ENCODE assay signal across 8 cellular contexts in the genomic region with DNA sequence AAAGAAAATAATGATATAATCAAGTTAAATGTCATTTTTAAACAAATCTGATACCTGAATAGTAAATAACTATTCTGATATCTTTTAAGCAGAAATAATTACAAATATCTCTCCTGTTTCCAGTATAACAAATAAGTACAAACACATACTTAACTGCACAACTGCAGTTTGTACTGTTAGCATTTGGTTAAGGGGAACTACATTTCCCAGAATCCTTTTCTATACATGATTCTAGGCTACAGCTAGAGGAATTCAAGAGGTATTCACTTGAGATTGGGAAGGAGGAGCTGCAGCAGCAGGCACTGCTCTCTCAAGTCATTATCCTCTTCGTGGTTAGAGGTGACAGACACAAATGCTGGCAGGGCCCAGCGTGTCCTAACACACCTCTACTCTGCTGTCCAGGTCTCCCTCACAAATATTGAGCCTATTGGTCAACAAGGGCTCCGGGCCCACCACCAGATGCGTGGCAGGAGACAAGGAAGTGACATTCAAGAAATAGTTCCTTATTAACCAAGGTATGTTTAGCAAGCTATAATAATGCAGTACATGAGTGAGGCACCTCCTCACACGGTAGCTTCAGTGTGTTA.
DNase-seq lines count a peak whose midpoint lies in the region; ATAC-seq and TF ChIP-seq lines count a peak whose summit lies in the region.

No MANE protein-coding gene starts in this region.

- ATAC-seq in central memory CD8-positive, alpha-beta T cell (replicated peaks; ENCODE audit: extremely low read depth, poor library complexity, severe bottlenecking): peak; percentile 41
- ATAC-seq in natural killer cell (peak; percentile 23 to 45 (median 25)), GM21526 (IDR thresholded peaks at IDR 0.05; ENCODE audit: low FRiP score, unreplicated experiment) (no peak), GM19397 (IDR thresholded peaks at IDR 0.05; ENCODE audit: unreplicated experiment) (no peak)

- peaks cover 76% of the 10 kb centered on the region for H3K4me1 Mint-ChIP-seq in central memory CD8-positive, alpha-beta T cell
- peaks cover 20 to 72% of the 10 kb centered on the region in 2 donors for H3K4me1 Mint-ChIP-seq in natural killer cell
- peaks cover 13% of the 10 kb centered on the region for H3K4me1 Mint-ChIP-seq in progenitor cell of endocrine pancreas (ENCODE audit: low read depth)

- no peaks in the 10 kb centered on the region for H3K9me3 Mint-ChIP-seq in central memory CD8-positive, alpha-beta T cell
- no peaks in the 10 kb centered on the region for H3K9me3 Mint-ChIP-seq in natural killer cell
- no peaks in the 10 kb centered on the region for H3K9me3 Mint-ChIP-seq in progenitor cell of endocrine pancreas (ENCODE audit: low read depth)

- peaks cover 85% of the 10 kb centered on the region for H3K36me3 Mint-ChIP-seq in central memory CD8-positive, alpha-beta T cell (ENCODE audit: insufficient read depth)
- peaks cover 4% of the 10 kb centered on the region for H3K36me3 Mint-ChIP-seq in natural killer cell
- no peaks in the 10 kb centered on the region for H3K36me3 Mint-ChIP-seq in progenitor cell of endocrine pancreas (ENCODE audit: insufficient read depth)

- no peak for TF ChIP-seq POLR2A in ovary (IDR thresholded peaks at IDR 0.05)

- DNase-seq in GF-D8 (lab: John Stamatoyannopoulos, UW) (peak; percentile 75), NCI-H460 (ENCODE audit: extremely low read depth, low read depth) (peak; percentile 30), natural killer cell (no peak), ovary (no peak), progenitor cell of endocrine pancreas (ENCODE audit: low spot score, unreplicated experiment) (no peak)
- DNase-seq in central memory CD8-positive, alpha-beta T cell (ENCODE audit: low spot score in 2 of 2): no peak

- no peak overlapping the region for H3K27ac Mint-ChIP-seq in central memory CD8-positive, alpha-beta T cell (ENCODE audit: low read depth)
- H3K27ac Mint-ChIP-seq in natural killer cell (no peak overlapping the region), progenitor cell of endocrine pancreas (no peak overlapping the region)

- no peaks in the 10 kb centered on the region for H3K36me3 ChIP-seq in ovary

- peak overlapping the region in 1 of 2 donors; percentile 58 for H3K27ac ChIP-seq in ovary

- peak overlapping the region; percentile 60 for H3K4me3 Mint-ChIP-seq in central memory CD8-positive, alpha-beta T cell
- peak overlapping the region; percentile 53 for H3K4me3 Mint-ChIP-seq in natural killer cell
- no peak overlapping the region for H3K4me3 Mint-ChIP-seq in progenitor cell of endocrine pancreas (ENCODE audit: low read depth)

- no peak for TF ChIP-seq EP300 in ovary (IDR thresholded peaks at IDR 0.05)

- no peak for TF ChIP-seq CTCF in natural killer cell (IDR thresholded peaks at IDR 0.05)
- no peak for TF ChIP-seq CTCF in ovary (IDR thresholded peaks at IDR 0.05)
- TF ChIP-seq CTCF in progenitor cell of endocrine pancreas (IDR thresholded peaks at IDR 0.05; ENCODE audit: unreplicated experiment): no peak

- no peak overlapping the region for H3K4me3 ChIP-seq in ovary

- intact Hi-C loops in natural killer cell (cut with micrococcal nuclease) (loop anchor here (5.0 to 10.0 kb wide), 2 partner anchors 35 to 352 kb away; no protein-coding TSS in a partner anchor), ovary (cut with DNase I) (loop anchor here in 2 of 4 donors (10.0 kb wide), 2 partner anchors 352 to 432 kb away; no protein-coding TSS in a partner anchor)

- WGBS in ovary, 3 donors: 65 to 69% (median 66%) methylated on average over 5 of the region's 5 CpGs

- H3K27me3 Mint-ChIP-seq in central memory CD8-positive, alpha-beta T cell: no peaks in the 10 kb centered on the region
- H3K27me3 Mint-ChIP-seq in natural killer cell (ENCODE audit: low read depth in 2 of 2): no peaks in the 10 kb centered on the region
- H3K27me3 Mint-ChIP-seq in progenitor cell of endocrine pancreas: no peaks in the 10 kb centered on the region

- no peaks in the 10 kb centered on the region for H3K27me3 ChIP-seq in ovary

- no peaks in the 10 kb centered on the region for H3K9me3 ChIP-seq in ovary

- H3K4me1 ChIP-seq in ovary (ENCODE audit: insufficient read depth): peaks cover 20% of the 10 kb centered on the region

Comparison
In these comparisons a context has a peak if more than half of its experiments do, and no peak if none do; other contexts are left out.
1. DNase-seq: peak in GF-D8 (single experiment) and NCI-H460 (single experiment); none in central memory CD8-positive, alpha-beta T cell (0 of 2), natural killer cell (single experiment), ovary (0 of 5) and progenitor cell of endocrine pancreas (single experiment).
2. ATAC-seq: peak in central memory CD8-positive, alpha-beta T cell (single experiment) and natural killer cell (3 of 3); none in GM21526 (single experiment) and GM19397 (single experiment).